ENCODE assay signal across 2 cellular contexts in the genomic region with DNA sequence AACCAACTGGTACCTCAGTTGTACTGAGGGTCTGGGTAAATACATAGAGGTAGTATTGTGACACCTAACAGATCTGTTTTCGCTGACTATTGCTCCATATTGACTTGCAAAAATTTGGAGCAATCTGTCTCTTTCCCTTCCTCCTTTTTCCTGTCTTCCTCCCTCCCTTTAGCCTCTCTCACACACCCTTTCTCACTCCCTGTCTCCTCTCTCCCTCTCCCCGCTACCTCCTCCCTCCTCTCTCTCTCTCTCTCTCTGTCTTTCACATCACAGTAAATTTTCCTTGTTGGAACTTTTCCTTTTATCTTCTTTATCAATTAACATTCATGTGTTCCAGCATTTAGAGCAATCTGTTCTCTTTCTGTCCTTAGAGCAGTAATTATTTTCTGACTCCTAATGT.
TF ChIP-seq lines count a peak whose summit lies in the region.

No MANE protein-coding gene starts in this region.

TF ChIP-seq in GM23338, 12 proteins besides CTCF, POLR2A, EP300 and RAD21:
- TF ChIP-seq STAT1 (IDR thresholded peaks at IDR 0.05; ENCODE audit: unreplicated experiment) (no peak), POLR2AphosphoS5 (IDR thresholded peaks at IDR 0.05; ENCODE audit: low read depth) (no peak), ZNF462 (CRISPR knock-in tag; IDR thresholded peaks at IDR 0.05) (no peak), EZH2 (IDR thresholded peaks at IDR 0.05; ENCODE audit: low read depth, unreplicated experiment) (no peak), NANOG (IDR thresholded peaks at IDR 0.05; ENCODE audit: borderline replicate concordance) (no peak), EZH2phosphoT487 (IDR thresholded peaks at IDR 0.05; ENCODE audit: unreplicated experiment) (no peak), ZNF114 (CRISPR knock-in tag; IDR thresholded peaks at IDR 0.05) (no peak), JUNB (IDR thresholded peaks at IDR 0.05; ENCODE audit: unreplicated experiment) (no peak), CREB1 (CRISPR knock-in tag; IDR thresholded peaks at IDR 0.05; ENCODE audit: low read depth) (no peak)
- TF ChIP-seq, protein P1, sequence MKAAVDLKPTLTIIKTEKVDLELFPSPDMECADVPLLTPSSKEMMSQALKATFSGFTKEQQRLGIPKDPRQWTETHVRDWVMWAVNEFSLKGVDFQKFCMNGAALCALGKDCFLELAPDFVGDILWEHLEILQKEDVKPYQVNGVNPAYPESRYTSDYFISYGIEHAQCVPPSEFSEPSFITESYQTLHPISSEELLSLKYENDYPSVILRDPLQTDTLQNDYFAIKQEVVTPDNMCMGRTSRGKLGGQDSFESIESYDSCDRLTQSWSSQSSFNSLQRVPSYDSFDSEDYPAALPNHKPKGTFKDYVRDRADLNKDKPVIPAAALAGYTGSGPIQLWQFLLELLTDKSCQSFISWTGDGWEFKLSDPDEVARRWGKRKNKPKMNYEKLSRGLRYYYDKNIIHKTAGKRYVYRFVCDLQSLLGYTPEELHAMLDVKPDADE (IDR thresholded peaks at IDR 0.05): no peak

TF ChIP-seq in endothelial cell of umbilical vein, 7 proteins besides CTCF, POLR2A, EP300 and RAD21:
- TF ChIP-seq JUN (IDR thresholded peaks at IDR 0.05; ENCODE audit: borderline replicate concordance, insufficient read depth, insufficient read length, low read depth) (no peak), GATA2 (IDR thresholded peaks at IDR 0.05; ENCODE audit: insufficient read depth, insufficient read length, low read depth, low read length) (no peak)
